34 cellular contexts compared by ENCODE assay signal in genomic region chr3:79664444-79664843, GRCh38.
"Had no signal": no experiment of that assay in that cellular context is flagged by ENCODE, and none has a peak within 500 bp of the region (broad histone marks: within the 10 kb centered on the region; RNA-seq: fewer than 3 reads in every experiment).

No MANE protein-coding gene starts in this region.

- DNase-seq: Karpas-422, Kasumi-1, MG63, MM.1S, MV-4-11, NCI-H1048, NCI-H1092, NCI-H1092 treated with DMSO at 0.1 percent for 48 hours, NCI-H1105, NCI-H1105 treated with DMSO at 0.1 percent for 48 hours, NCI-H1417, NCI-H1417 treated with DMSO at 0.1 percent for 48 hours, NCI-H1436, NCI-H1436 treated with DMSO at 0.1 percent for 48 hours, NCI-H146, NCI-H1694, NCI-H1694 treated with DMSO at 0.1 percent for 48 hours, NCI-H187, NCI-H187 treated with DMSO at 0.1 percent for 48 hours, NCI-H1930, NCI-H2029, NCI-H2029 treated with DMSO at 0.1 percent for 48 hours, NCI-H2081, NCI-H2081 treated with DMSO at 0.1 percent for 48 hours, NCI-H2107, NCI-H2171, NCI-H2171 treated with DMSO at 0.1 percent for 48 hours, NCI-H2227 treated with DMSO at 0.1 percent for 48 hours, NCI-H226, NCI-H345, NCI-H446, NCI-H446 treated with DMSO at 0.1 percent for 48 hours, NCI-H510A, NCI-H510A treated with DMSO at 0.1 percent for 48 hours had no signal

- H3K9me3 ChIP-seq: MG63 had no signal

- H3K4me3 ChIP-seq: MG63 had no signal

- H3K36me3 ChIP-seq: MG63 had no signal

- H3K27me3 ChIP-seq: MG63 had no signal
